ENCODE assay signal across 15 cellular contexts in the genomic region with DNA sequence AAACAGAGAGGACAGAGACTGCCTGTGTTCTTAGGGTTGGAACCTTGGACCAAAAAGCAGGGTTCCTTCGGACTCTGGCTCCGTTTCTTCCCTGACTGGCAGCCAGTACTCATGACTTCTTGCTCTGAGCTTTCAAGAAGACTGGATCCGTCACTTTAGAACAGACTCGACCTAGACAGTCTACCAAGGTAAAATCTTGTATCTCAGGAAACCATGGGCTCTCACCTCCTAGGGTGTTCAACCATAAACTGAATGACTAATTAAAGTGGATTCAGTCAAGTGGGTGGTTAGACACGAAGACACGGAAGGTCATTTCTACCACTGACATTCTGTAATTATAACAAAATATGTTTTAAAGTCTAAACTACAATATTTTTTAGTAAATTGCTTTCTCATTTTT.
DNase-seq lines count a peak whose midpoint lies in the region; ATAC-seq lines count a peak whose summit lies in the region.
"Had no signal": no experiment of that assay in that cellular context is flagged by ENCODE, and none has a peak within 500 bp of the region (broad histone marks: within the 10 kb centered on the region; RNA-seq: fewer than 3 reads in every experiment).

No MANE protein-coding gene starts in this region.

- peaks cover 5% of the 10 kb centered on the region for H3K4me1 Mint-ChIP-seq in T-helper 17 cell
- H3K4me1 Mint-ChIP-seq in naive thymus-derived CD4-positive, alpha-beta T cell: peaks cover 4 to 54% (median 26%) of the 10 kb centered on the region in 7 donors
- peaks cover 20% of the 10 kb centered on the region for H3K4me1 Mint-ChIP-seq in stimulated activated memory B cell treated with anti-CD40 and anti-IgM and Interleukin-4, amounts not matched to agents 10 μg/mL and 1 μg/mL and 100 μg/mL, for 72 hours

- H3K9me3 Mint-ChIP-seq in naive thymus-derived CD4-positive, alpha-beta T cell: peaks cover 0 to 21% (median 5%) of the 10 kb centered on the region in 11 donors
- H3K9me3 Mint-ChIP-seq in stimulated activated memory B cell treated with anti-CD40 and anti-IgM and Interleukin-4, amounts not matched to agents 10 μg/mL and 1 μg/mL and 100 μg/mL, for 72 hours: peaks cover 4% of the 10 kb centered on the region

- H3K27me3 Mint-ChIP-seq in T-helper 17 cell: no peaks in the 10 kb centered on the region
- H3K27me3 Mint-ChIP-seq in naive thymus-derived CD4-positive, alpha-beta T cell: no peaks in the 10 kb centered on the region
- H3K27me3 Mint-ChIP-seq in stimulated activated memory B cell treated with anti-CD40 and anti-IgM and Interleukin-4, amounts not matched to agents 10 μg/mL and 1 μg/mL and 100 μg/mL, for 72 hours: no peaks in the 10 kb centered on the region
- H3K27me3 Mint-ChIP-seq: CD4-positive, CD25-positive, alpha-beta regulatory T cell had no signal

- H3K27me3 ChIP-seq in naive thymus-derived CD4-positive, alpha-beta T cell (ENCODE audit: control insufficient read depth in 2 of 2, insufficient read depth in 2 of 2, low read length in 2 of 2): no peaks in the 10 kb centered on the region
- H3K27me3 ChIP-seq: BLaER1 treated with 17β-estradiol and CSF1 and Interleukin-3, amounts not matched to agents 10 nM and 100 nM had no signal

- no peak overlapping the region for H3K27ac ChIP-seq in naive thymus-derived CD4-positive, alpha-beta T cell (ENCODE audit: low read depth, low read length)
- H3K27ac ChIP-seq: BLaER1 treated with 17β-estradiol and CSF1 and Interleukin-3, amounts not matched to agents 10 nM and 100 nM; GM23248; HL-60 had no signal

- no peaks in the 10 kb centered on the region for H3K36me3 ChIP-seq in naive thymus-derived CD4-positive, alpha-beta T cell (ENCODE audit: control insufficient read depth in 2 of 3, insufficient read depth in 3 of 3, low read length in 3 of 3)
- H3K36me3 ChIP-seq: BLaER1 treated with 17β-estradiol and CSF1 and Interleukin-3, amounts not matched to agents 10 nM and 100 nM had no signal

- no peak overlapping the region for H3K4me3 ChIP-seq in naive thymus-derived CD4-positive, alpha-beta T cell (ENCODE audit: low read length)
- H3K4me3 ChIP-seq: BLaER1 treated with 17β-estradiol and CSF1 and Interleukin-3, amounts not matched to agents 10 nM and 100 nM; GM23248 had no signal

- no peaks in the 10 kb centered on the region for H3K36me3 Mint-ChIP-seq in T-helper 17 cell (ENCODE audit: low read depth)
- peaks cover 0 to 34% (median 3%) of the 10 kb centered on the region in 5 donors for H3K36me3 Mint-ChIP-seq in naive thymus-derived CD4-positive, alpha-beta T cell
- H3K36me3 Mint-ChIP-seq in stimulated activated memory B cell treated with anti-CD40 and anti-IgM and Interleukin-4, amounts not matched to agents 10 μg/mL and 1 μg/mL and 100 μg/mL, for 72 hours: peaks cover 7% of the 10 kb centered on the region
- H3K36me3 Mint-ChIP-seq: CD4-positive, CD25-positive, alpha-beta regulatory T cell had no signal

- intact Hi-C loops in naive thymus-derived CD4-positive, alpha-beta T cell (cut with micrococcal nuclease): no loop called here

- no peak for ATAC-seq in T-helper 17 cell
- peak; percentile 54 for ATAC-seq in naive thymus-derived CD4-positive, alpha-beta T cell
- no peak for ATAC-seq in stimulated activated memory B cell treated with anti-CD40 and anti-IgM and Interleukin-4, amounts not matched to agents 10 μg/mL and 1 μg/mL and 100 μg/mL, for 72 hours
- ATAC-seq: HCT116 had no signal

- CTCF ChIA-PET in naive thymus-derived CD4-positive, alpha-beta T cell (lab: Charles Lee): interaction anchor here (0.7 kb wide), 1 partner anchor 30 kb away, joined by 3 read pairs; no protein-coding TSS in a partner anchor

- POLR2A ChIA-PET in naive thymus-derived CD4-positive, alpha-beta T cell (lab: Charles Lee): interaction anchor here (0.6 to 2.0 kb wide), 3 partner anchors 34 to 153 kb away, joined by 3 to 9 read pairs (median 3); a partner anchor contains a TSS

- H3K27ac Mint-ChIP-seq in T-helper 17 cell: peak overlapping the region; percentile 32
- H3K27ac Mint-ChIP-seq in naive thymus-derived CD4-positive, alpha-beta T cell: peak overlapping the region in 3 of 9 donors; percentile 36 to 57 (median 37)
- no peak overlapping the region for H3K27ac Mint-ChIP-seq in stimulated activated memory B cell treated with anti-CD40 and anti-IgM and Interleukin-4, amounts not matched to agents 10 μg/mL and 1 μg/mL and 100 μg/mL, for 72 hours

- H3K9me3 ChIP-seq in T-helper 17 cell (ENCODE audit: control insufficient read depth, low read length, poor library complexity, severe bottlenecking): no peaks in the 10 kb centered on the region
- peaks cover 0 to 3% (median 0%) of the 10 kb centered on the region in 3 experiments for H3K9me3 ChIP-seq in naive thymus-derived CD4-positive, alpha-beta T cell (ENCODE audit: control insufficient read depth in 2 of 3, low read length in 3 of 3)

- no peak overlapping the region for H3K4me3 Mint-ChIP-seq in T-helper 17 cell
- no peak overlapping the region for H3K4me3 Mint-ChIP-seq in naive thymus-derived CD4-positive, alpha-beta T cell
- H3K4me3 Mint-ChIP-seq in stimulated activated memory B cell treated with anti-CD40 and anti-IgM and Interleukin-4, amounts not matched to agents 10 μg/mL and 1 μg/mL and 100 μg/mL, for 72 hours: no peak overlapping the region
- H3K4me3 Mint-ChIP-seq: CD4-positive, CD25-positive, alpha-beta regulatory T cell had no signal

- H3K4me1 ChIP-seq in naive thymus-derived CD4-positive, alpha-beta T cell (ENCODE audit: control insufficient read depth in 2 of 2, insufficient read depth in 2 of 2, low read length in 2 of 2): peaks cover 0 to 15% of the 10 kb centered on the region in 2 donors

- DNase-seq in activated gamma-delta T cell treated with Interleukin-2 at 50 U/mL for 16 hours: peak; percentile 17
- DNase-seq in activated gamma-delta T cell (lab: John Stamatoyannopoulos, UW): no peak
- DNase-seq in T-helper 17 cell: no peak
- DNase-seq in naive thymus-derived CD4-positive, alpha-beta T cell: no peak
- no peak for DNase-seq in hepatic stellate cell (ENCODE audit: low spot score)
- no peak for DNase-seq in NCI-H82 (lab: John Stamatoyannopoulos, UW)
- DNase-seq: ACHN; Calu3; CD4-positive, CD25-positive, alpha-beta regulatory T cell; DMS 273 treated with DMSO at 0.1 percent for 48 hours; GM23248 had no signal
